Comparison of ENCODE assay signal across 23 cellular contexts in the genomic region with DNA sequence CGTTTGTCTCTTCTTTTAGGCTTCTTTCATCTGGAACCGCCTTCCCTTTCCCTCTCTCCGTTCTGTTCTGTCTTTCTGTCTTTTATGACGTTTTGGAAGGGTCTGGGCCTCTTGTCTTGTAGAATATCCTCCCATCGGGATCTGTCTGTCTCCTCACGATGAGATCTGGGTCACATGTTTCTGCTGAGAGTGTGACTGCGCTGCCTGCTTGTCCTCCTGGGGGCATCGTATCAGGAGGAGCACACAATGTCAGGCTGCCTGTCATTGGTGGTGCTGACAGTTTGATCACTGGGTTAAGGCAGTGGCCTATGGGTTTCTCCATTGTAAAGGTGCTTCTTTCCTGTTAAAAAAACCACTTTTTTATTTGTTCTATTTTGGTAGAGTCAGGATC.
A peak's percentile ranks its signal among the peaks of the same experiment; 100 is the strongest.
DNase-seq lines count a peak whose midpoint lies in the region; ATAC-seq, FAIRE-seq and TF ChIP-seq lines count a peak whose summit lies in the region.
"Had no signal": no experiment of that assay in that cellular context is flagged by ENCODE, and none has a peak within 500 bp of the region (broad histone marks: within the 10 kb centered on the region; RNA-seq: fewer than 3 reads in every experiment).

No MANE protein-coding gene starts in this region.

- H2BK12ac ChIP-seq in H1 (ENCODE audit: low read depth, low read length), result 0 out of 2 replicates have a peak overlapping the region, but pooled peaks have one; percentile 27

- H3K36me3 ChIP-seq in GM23338 (ENCODE audit: insufficient read depth) (no peaks in the 10 kb centered on the region), Karpas-422 (ENCODE audit: insufficient read depth, low read length) (no peaks in the 10 kb centered on the region), H1 (ENCODE audit: control insufficient read depth in 2 of 4, insufficient read depth in 4 of 4, low read length in 3 of 4) (no peaks in the 10 kb centered on the region)
- H3K36me3 ChIP-seq: BLaER1, SJCRH30 had no signal

- H3K79me2 ChIP-seq in GM23338 (replicated peaks; ENCODE audit: insufficient read depth) (no peaks in the 10 kb centered on the region), Karpas-422 (ENCODE audit: low read length) (no peaks in the 10 kb centered on the region), H1 (ENCODE audit: control insufficient read depth in 1 of 2, insufficient read depth in 2 of 2, low read length in 2 of 2) (no peaks in the 10 kb centered on the region)

- no peak for TF ChIP-seq POLR2A in H1 (IDR thresholded peaks at IDR 0.05; ENCODE audit: control extremely low read depth in 1 of 2, low read depth in 2 of 2, low read length in 2 of 2)

- H2AK5ac ChIP-seq in H1 (ENCODE audit: low read depth, low read length), result peak overlapping the region; percentile 13; the same call in 1 of the 2 replicates

- H2BK5ac ChIP-seq in H1 (ENCODE audit: low read depth, low read length), result no peak overlapping the region

- H4K20me1 ChIP-seq in GM23338 (replicated peaks; ENCODE audit: insufficient read depth), result no peaks in the 10 kb centered on the region
- H4K20me1 ChIP-seq in Karpas-422 (ENCODE audit: insufficient read depth, low read depth, low read length), result peaks cover 12% of the 10 kb centered on the region; the same call in 1 of the 2 replicates
- no peaks in the 10 kb centered on the region for H4K20me1 ChIP-seq in H1 (replicated peaks in 1 of 2; ENCODE audit: control insufficient read depth in 1 of 2, insufficient read depth in 2 of 2, low read length in 2 of 2)
- H4K20me1 ChIP-seq: BLaER1 had no signal

- no peak overlapping the region for H3K14ac ChIP-seq in H1 (ENCODE audit: insufficient read length)

- intact Hi-C loops in Right ventricle myocardium superior (cut with DNase I), result no loop called here

- no peak overlapping the region for H3K56ac ChIP-seq in H1 (replicated peaks; ENCODE audit: insufficient read length, low read depth, low read length)

- peaks cover 12% of the 10 kb centered on the region for H3K36me3 Mint-ChIP-seq in GM23338 (ENCODE audit: low read depth)
- peaks cover 8% of the 10 kb centered on the region for H3K36me3 Mint-ChIP-seq in neural crest cell (ENCODE audit: low read depth)

- no peak overlapping the region for H3K18ac ChIP-seq in H1 (ENCODE audit: extremely low read depth, low read length)

- WGBS in H1 (ENCODE audit: extremely low coverage in 1 of 2, insufficient coverage in 1 of 2, insufficient read length in 1 of 2, insufficient replicate concordance in 2 of 2, low coverage in 1 of 2, low lambda C conversion rate in 2 of 2, missing lambda C conversion rate in 1 of 2), 2 experiments, result 85% methylated on average over 8 of the region's 8 CpGs; no CpG with 5 or more reads in 1 of the 2 experiments

- H2AFZ ChIP-seq in GM23338, result no peak overlapping the region
- no peak overlapping the region for H2AFZ ChIP-seq in Karpas-422 (ENCODE audit: low read length)
- no peak overlapping the region for H2AFZ ChIP-seq in H1 (ENCODE audit: low read length)

- H3K27ac Mint-ChIP-seq in GM23338 (no peak overlapping the region), neural crest cell (ENCODE audit: unreplicated experiment) (peak overlapping the region; percentile 6)
- H3K27ac Mint-ChIP-seq: CD8-positive, alpha-beta T cell had no signal

- no peak overlapping the region for H3K23ac ChIP-seq in H1 (ENCODE audit: insufficient read length)

- H3F3A ChIP-seq in GM23338 (replicated peaks; ENCODE audit: low read depth), result no peaks in the 10 kb centered on the region

- H3K4me3 Mint-ChIP-seq in GM23338, result no peak overlapping the region
- no peak overlapping the region for H3K4me3 Mint-ChIP-seq in neural crest cell
- H3K4me3 Mint-ChIP-seq: CD8-positive, alpha-beta T cell had no signal

- ATAC-seq in GM23338 (peak; percentile 73), HG03108 (IDR thresholded peaks at IDR 0.05; ENCODE audit: unreplicated experiment) (no peak), Right ventricle myocardium superior (ENCODE audit: poor library complexity) (no peak)
- ATAC-seq: A549; CD8-positive, alpha-beta T cell; HepG2 had no signal

- H3K9me2 ChIP-seq in GM23338 (ENCODE audit: insufficient read depth) (no peaks in the 10 kb centered on the region), Karpas-422 (replicated peaks; ENCODE audit: insufficient read depth, low read length) (no peaks in the 10 kb centered on the region)

- no peak for FAIRE-seq in H1 (lab: Jason Lieb, UNC)
- FAIRE-seq: A549, GM12892, GM18507, HepG2 had no signal

- H4K8ac ChIP-seq in H1 (ENCODE audit: extremely low read depth, insufficient read depth, low read length), result no peak overlapping the region

- H2BK20ac ChIP-seq in H1 (ENCODE audit: low read length), result no peak overlapping the region

- no peak for TF ChIP-seq EP300 in H1 (IDR thresholded peaks at IDR 0.05; ENCODE audit: borderline replicate concordance in 1 of 2, low read depth in 2 of 2, low read length in 2 of 2)

- H3K9me3 Mint-ChIP-seq in GM23338 (peaks cover 8% of the 10 kb centered on the region; the same call in 2 of the 3 replicates), neural crest cell (peaks cover 3% of the 10 kb centered on the region)
- H3K9me3 Mint-ChIP-seq: CD8-positive, alpha-beta T cell had no signal

- no peak overlapping the region for H4K5ac ChIP-seq in H1 (ENCODE audit: insufficient read length, low read depth, low read length)

- H3K9me3 ChIP-seq in Karpas-422 (ENCODE audit: low read length), result no peaks in the 10 kb centered on the region
- H3K9me3 ChIP-seq in H1 (ENCODE audit: insufficient read depth in 2 of 2, low read depth in 1 of 2, low read length in 1 of 2), result no peaks in the 10 kb centered on the region
- H3K9me3 ChIP-seq: A549, SJCRH30 had no signal

- H3K9ac ChIP-seq in Karpas-422 (ENCODE audit: low read length) (no peak overlapping the region), H1 (replicated peaks in 1 of 4; ENCODE audit: extremely low read depth in 1 of 4, low read depth in 3 of 4, low read length in 3 of 4) (no peak overlapping the region)
- H3K9ac ChIP-seq: BLaER1 had no signal

- peak in 1 of 2 experiments; percentile 34; a peak in 1 of 4 replicates for TF ChIP-seq RAD21 in H1 (IDR thresholded peaks at IDR 0.05 in 1 of 2, conservative IDR thresholded peaks at IDR 0.05 in 1 of 2; ENCODE audit: low read depth in 2 of 2, low read length in 2 of 2)

- H3K4me1 Mint-ChIP-seq in GM23338 (peaks cover 7% of the 10 kb centered on the region), neural crest cell (peaks cover 4% of the 10 kb centered on the region)

- H3K79me1 ChIP-seq in H1 (ENCODE audit: low read depth, low read length), result no peaks in the 10 kb centered on the region

- H3K23me2 ChIP-seq in H1 (ENCODE audit: low read depth, low read length), result no peaks in the 10 kb centered on the region

- H3K4me3 ChIP-seq in GM23338 (no peak overlapping the region), Karpas-422 (ENCODE audit: low read length) (no peak overlapping the region), H1 (ENCODE audit: extremely low read depth in 1 of 4, insufficient read depth in 2 of 4, low read depth in 3 of 4, low read length in 4 of 4) (no peak overlapping the region)
- H3K4me3 ChIP-seq: A549, BLaER1, MG63, SJCRH30 had no signal

- H3K4ac ChIP-seq in H1 (replicated peaks; ENCODE audit: insufficient read length, low read depth, low read length), result no peak overlapping the region

- H4K91ac ChIP-seq in H1 (replicated peaks; ENCODE audit: insufficient read length, low read length), result peak overlapping the region; percentile 73

- TF ChIP-seq CTCF in GM23338 (conservative IDR thresholded peaks at IDR 0.05; ENCODE audit: low read depth in 2 of 2), result peak; percentile 21 to 56; a peak in 2 of 4 replicates
- peak; percentile 5 to 53 (median 27); a peak in 2 of 4 replicates for TF ChIP-seq CTCF in H1 (IDR thresholded peaks at IDR 0.05; ENCODE audit: control extremely low read depth in 1 of 3, insufficient read depth in 1 of 3, low read depth in 1 of 3, low read length in 3 of 3)
- TF ChIP-seq CTCF in neural crest cell (conservative IDR thresholded peaks at IDR 0.05), result no peak

- H2BK120ac ChIP-seq in H1 (replicated peaks; ENCODE audit: low read depth, low read length), result no peak overlapping the region

- POLR2A ChIA-PET in H1 (lab: Charles Lee; ENCODE audit: partially characterized antibody), result no interaction called here

- H3K4me1 ChIP-seq in GM23338 (ENCODE audit: insufficient read depth), result no peaks in the 10 kb centered on the region
- H3K4me1 ChIP-seq in Karpas-422 (ENCODE audit: low read length), result peaks cover 7% of the 10 kb centered on the region; the same call in 1 of the 2 replicates
- H3K4me1 ChIP-seq in H1 (replicated peaks in 1 of 4; ENCODE audit: control insufficient read depth in 3 of 4, insufficient read depth in 4 of 4, low read length in 3 of 4), result no peaks in the 10 kb centered on the region
- H3K4me1 ChIP-seq: A549, SJCRH30 had no signal

- 0 out of 2 replicates have a peak overlapping the region, but pooled peaks have one; percentile 46 for H2BK15ac ChIP-seq in H1 (ENCODE audit: low read length)

- H3K27me3 Mint-ChIP-seq in GM23338 (ENCODE audit: insufficient read depth, low read depth, poor library complexity) (peaks cover 11% of the 10 kb centered on the region), neural crest cell (ENCODE audit: low read depth) (no peaks in the 10 kb centered on the region)

- no peak overlapping the region for H3K27ac ChIP-seq in GM23338 (ENCODE audit: low read depth)
- H3K27ac ChIP-seq in Karpas-422 (ENCODE audit: low read length), result no peak overlapping the region
- no peak overlapping the region for H3K27ac ChIP-seq in H1 (ENCODE audit: low read depth, low read length)
- H3K27ac ChIP-seq: A549, BLaER1, SJCRH30 had no signal

- DNase-seq in GM23338 (ENCODE audit: low spot score), result no peak
- DNase-seq in Karpas-422, result peak; percentile 46
- DNase-seq in H1 (ENCODE audit: low read depth in 1 of 2, low spot score in 2 of 2), result no peak
- DNase-seq in neural crest cell (ENCODE audit: low read depth, low spot score), result no peak
- no peak for DNase-seq in Ammon's horn (ENCODE audit: low spot score)
- DNase-seq in NCI-H748 (lab: John Stamatoyannopoulos, UW; ENCODE audit: unreplicated experiment), result no peak
- DNase-seq in Right ventricle myocardium superior, result no peak
- DNase-seq: Calu3; CD8-positive, alpha-beta T cell; EL; MG63; NCI-H1092; NCI-H2227 treated with DMSO at 0.1 percent for 48 hours; NCI-H510A treated with DMSO at 0.1 percent for 48 hours; NCI-H82; SJCRH30; SW 1271 had no signal

- no peak overlapping the region for H3K4me2 ChIP-seq in GM23338
- no peak overlapping the region for H3K4me2 ChIP-seq in Karpas-422 (ENCODE audit: low read depth, low read length, poor library complexity, severe bottlenecking)
- no peak overlapping the region for H3K4me2 ChIP-seq in H1 (ENCODE audit: insufficient read depth in 1 of 2, low read depth in 2 of 2, low read length in 2 of 2)
- H3K4me2 ChIP-seq: A549, BLaER1 had no signal

- CTCF ChIA-PET in H1 (lab: Charles Lee; ENCODE audit: partially characterized antibody), result interaction anchor here (0.6 to 2.0 kb wide), 7 partner anchors 8 to 165 kb away, joined by 3 to 8 read pairs (median 4); no protein-coding TSS in a partner anchor

- H3K27me3 ChIP-seq in GM23338 (ENCODE audit: insufficient read depth) (no peaks in the 10 kb centered on the region), Karpas-422 (ENCODE audit: low read length) (no peaks in the 10 kb centered on the region), H1 (replicated peaks in 1 of 4; ENCODE audit: control insufficient read depth in 3 of 4, extremely low read depth in 1 of 4, insufficient read depth in 3 of 4, low read length in 3 of 4) (no peaks in the 10 kb centered on the region; a peak in 1 of 7 replicates)
- H3K27me3 ChIP-seq: BLaER1, MG63, SJCRH30 had no signal
